In the genomic region with DNA sequence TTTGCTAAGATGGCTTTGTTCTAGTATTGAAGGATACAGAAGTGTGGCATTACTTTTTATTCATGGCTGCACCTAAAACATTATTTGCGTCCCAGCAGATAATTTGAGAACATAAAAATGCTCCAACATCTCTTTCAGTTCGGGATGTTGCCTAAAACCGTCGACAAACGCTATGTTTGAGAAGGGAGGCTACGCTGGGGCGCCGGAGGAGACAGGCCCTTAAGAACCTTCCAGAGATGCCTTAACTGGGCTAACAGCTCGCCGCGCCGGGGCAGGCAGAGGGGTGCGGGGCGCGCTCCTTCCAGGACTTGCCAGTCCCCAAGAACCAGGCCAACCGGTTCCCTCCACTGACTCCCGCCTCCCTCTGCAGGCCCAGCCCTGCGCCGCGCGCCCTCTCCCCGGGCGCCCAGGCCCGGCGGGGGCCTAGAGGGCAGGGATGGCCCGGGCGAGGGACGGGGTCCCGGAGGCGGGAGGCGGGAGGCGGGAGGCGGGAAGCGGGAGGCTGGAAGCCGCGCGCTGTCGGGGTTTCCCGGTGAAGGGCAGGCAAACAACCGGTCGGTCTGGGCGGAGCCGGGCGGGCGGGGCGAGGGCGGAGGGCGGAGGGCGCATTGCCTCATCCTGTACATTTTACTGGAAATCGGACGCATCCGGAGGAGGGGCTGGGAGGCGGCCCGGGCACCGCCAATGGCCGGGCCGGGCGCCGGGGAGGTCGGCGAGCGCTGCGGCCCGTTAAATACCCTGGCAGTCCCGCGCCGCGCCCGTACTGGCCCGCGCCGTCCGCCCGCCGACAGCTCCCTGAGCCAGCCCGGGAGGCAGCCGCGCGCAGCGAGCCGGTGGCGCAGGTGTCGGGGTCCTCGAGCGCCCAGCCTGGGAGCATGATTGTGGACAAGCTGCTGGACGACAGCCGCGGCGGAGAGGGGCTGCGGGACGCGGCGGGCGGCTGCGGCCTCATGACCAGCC, we compare ENCODE assay signal across 8 cellular contexts. TPM values are rescaled to one million over a fixed set of nuclear protein-coding genes. Genes with fewer than 3 reads are reported as not detected.
DNase-seq lines count a peak whose midpoint lies in the region; ATAC-seq and TF ChIP-seq lines count a peak whose summit lies in the region.

A gene with protein sequence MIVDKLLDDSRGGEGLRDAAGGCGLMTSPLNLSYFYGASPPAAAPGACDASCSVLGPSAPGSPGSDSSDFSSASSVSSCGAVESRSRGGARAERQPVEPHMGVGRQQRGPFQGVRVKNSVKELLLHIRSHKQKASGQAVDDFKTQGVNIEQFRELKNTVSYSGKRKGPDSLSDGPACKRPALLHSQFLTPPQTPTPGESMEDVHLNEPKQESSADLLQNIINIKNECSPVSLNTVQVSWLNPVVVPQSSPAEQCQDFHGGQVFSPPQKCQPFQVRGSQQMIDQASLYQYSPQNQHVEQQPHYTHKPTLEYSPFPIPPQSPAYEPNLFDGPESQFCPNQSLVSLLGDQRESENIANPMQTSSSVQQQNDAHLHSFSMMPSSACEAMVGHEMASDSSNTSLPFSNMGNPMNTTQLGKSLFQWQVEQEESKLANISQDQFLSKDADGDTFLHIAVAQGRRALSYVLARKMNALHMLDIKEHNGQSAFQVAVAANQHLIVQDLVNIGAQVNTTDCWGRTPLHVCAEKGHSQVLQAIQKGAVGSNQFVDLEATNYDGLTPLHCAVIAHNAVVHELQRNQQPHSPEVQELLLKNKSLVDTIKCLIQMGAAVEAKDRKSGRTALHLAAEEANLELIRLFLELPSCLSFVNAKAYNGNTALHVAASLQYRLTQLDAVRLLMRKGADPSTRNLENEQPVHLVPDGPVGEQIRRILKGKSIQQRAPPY (plus strand): TSS at position 761 of the 960 bp plus-strand sequence. CDS start 115 bp downstream, at position 876.

- TF ChIP-seq POLR2A in erythroblast (IDR thresholded peaks at IDR 0.05; ENCODE audit: low read length): peak; percentile 95

- peak within 1 kb of the TSS; percentile 83 for H2AFZ ChIP-seq in PC-3 (ENCODE audit: low read length)

- peaks cover 20% of the 10 kb centered on the region for H3K4me1 ChIP-seq in HUES6 (ENCODE audit: control insufficient read depth, insufficient read depth, low read length)
- peaks cover 23% of the 10 kb centered on the region for H3K4me1 ChIP-seq in PC-3 (ENCODE audit: insufficient read depth, low read length)

- DNase-seq in Calu3: peak; percentile 94
- peak; percentile 95 for DNase-seq in PC-3
- DNase-seq in activated T-cell treated with anti-CD3 and anti-CD28 coated beads for 48 hours (ENCODE audit: low read depth): peak; percentile 91
- DNase-seq in erythroblast (lab: John Stamatoyannopoulos, UW): peak; percentile 91 to 96
- peak; percentile 97 for DNase-seq in mucosa of gallbladder (ENCODE audit: low spot score)
- peak; percentile 80 to 85 for DNase-seq in stimulated activated CD8-positive, alpha-beta memory T cell treated with anti-CD3 and anti-CD28 coated beads, Interleukin-4, amount 100 ng/mL, for 4 hours (ENCODE audit: low read depth in 2 of 2, low spot score in 1 of 2)

- H3K36me3 ChIP-seq in HUES6 (ENCODE audit: control insufficient read depth, insufficient read depth, low read length) (peaks cover 25% of the 10 kb centered on the region), PC-3 (ENCODE audit: low read depth, low read length) (peaks cover 39% of the 10 kb centered on the region)

- intact Hi-C loops in Calu3 (cut with micrococcal nuclease; ENCODE audit: unreplicated experiment) (loop anchor here (1.0 to 5.0 kb wide), 2 partner anchors 22 to 37 kb away; no protein-coding TSS in a partner anchor), PC-3 (cut with micrococcal nuclease) (loop anchor here (1.0 to 2.0 kb wide), 3 partner anchors 22 to 326 kb away; no protein-coding TSS in a partner anchor)

- H4K20me1 ChIP-seq in PC-3 (ENCODE audit: low read length): peaks cover 45% of the 10 kb centered on the region

- no peaks in the 10 kb centered on the region for H3K27me3 Mint-ChIP-seq in Calu3 (ENCODE audit: unreplicated experiment)

- peaks cover 47% of the 10 kb centered on the region for H3K79me2 ChIP-seq in PC-3 (ENCODE audit: low read length)

- H3K27me3 ChIP-seq in HUES6 (ENCODE audit: control insufficient read depth, insufficient read depth, low read length): no peaks in the 10 kb centered on the region
- no peaks in the 10 kb centered on the region for H3K27me3 ChIP-seq in PC-3 (ENCODE audit: low read length)

- H3K4me1 Mint-ChIP-seq in Calu3 (ENCODE audit: low read depth, unreplicated experiment): peaks cover 22% of the 10 kb centered on the region

- ATAC-seq in GM21447 (IDR thresholded peaks at IDR 0.05; ENCODE audit: unreplicated experiment): peak; percentile 70
- peak; percentile 77 for ATAC-seq in PC-3

- H3K9me2 ChIP-seq in PC-3 (replicated peaks; ENCODE audit: low read length): no peaks in the 10 kb centered on the region

- peak within 1 kb of the TSS; percentile 75 for H3K4me3 Mint-ChIP-seq in Calu3 (ENCODE audit: low read depth, unreplicated experiment)

- peak within 1 kb of the TSS; percentile 94 for H3K4me3 ChIP-seq in HUES6 (ENCODE audit: low read depth, low read length)
- peak within 1 kb of the TSS; percentile 98 for H3K4me3 ChIP-seq in PC-3 (ENCODE audit: low read length)

- BruUV-seq in Calu3 (replicated peaks; lab: Mats Ljungman, UMichigan) (no TSS peak), PC-3 (replicated peaks; lab: Mats Ljungman, UMichigan) (TSS peak; percentile 59)

- H3K4me2 ChIP-seq in PC-3 (ENCODE audit: low read length): peak within 1 kb of the TSS; percentile 95

- H3K36me3 Mint-ChIP-seq in Calu3 (ENCODE audit: insufficient read depth, unreplicated experiment): peaks cover 63% of the 10 kb centered on the region

- H3K27ac Mint-ChIP-seq in Calu3 (ENCODE audit: unreplicated experiment): peak within 1 kb of the TSS; percentile 92

- no peaks in the 10 kb centered on the region for H3K9me3 ChIP-seq in HUES6 (ENCODE audit: control insufficient read depth, insufficient read depth, low read depth, low read length)
- H3K9me3 ChIP-seq in PC-3 (ENCODE audit: low read length): no peaks in the 10 kb centered on the region

- H3K9ac ChIP-seq in HUES6 (ENCODE audit: low read length) (peak within 1 kb of the TSS; percentile 84), PC-3 (ENCODE audit: low read length) (peak within 1 kb of the TSS; percentile 97)

- POLR2A ChIA-PET in PC-3 (lab: Charles Lee; ENCODE audit: unreplicated experiment): interaction anchor here (0.5 to 1.7 kb wide), 15 partner anchors 17 to 1580 kb away, joined by 3 to 8 read pairs (median 4); no protein-coding TSS in a partner anchor

- no peaks in the 10 kb centered on the region for H3K9me3 Mint-ChIP-seq in Calu3 (ENCODE audit: low read depth, unreplicated experiment)

- H3F3A ChIP-seq in PC-3 (ENCODE audit: low read length, unreplicated experiment): peaks cover 6% of the 10 kb centered on the region

- no peak for TF ChIP-seq CTCF in Calu3 (IDR thresholded peaks at IDR 0.05; ENCODE audit: unreplicated experiment)
- TF ChIP-seq CTCF in PC-3 (conservative IDR thresholded peaks at IDR 0.05; ENCODE audit: low read depth, low read length): no peak

- peak within 1 kb of the TSS; percentile 41 for H3K27ac ChIP-seq in HUES6 (ENCODE audit: low read depth, low read length)
- peak within 1 kb of the TSS; percentile 76 for H3K27ac ChIP-seq in PC-3 (ENCODE audit: low read length)

- CTCF ChIA-PET in Calu3 (lab: Charles Lee): interaction anchor here (0.5 to 1.1 kb wide), 3 partner anchors 10 to 650 kb away, joined by 3 to 10 read pairs (median 3); no protein-coding TSS in a partner anchor
- CTCF ChIA-PET in PC-3 (lab: Charles Lee): interaction anchor here (0.6 to 1.7 kb wide), 3 partner anchors 22 to 376 kb away, joined by 3 to 9 read pairs (median 5); no protein-coding TSS in a partner anchor

RNA-seq across cellular contexts. Expression of the gene that starts here (rescaled TPM):
- total RNA-seq in Calu3 (2022): 217 and 227 TPM in 2 replicates
- total RNA-seq in PC-3 (2014; rRNA removed): 63.0 and 70.2 TPM in 2 replicates
- 190 TPM for total RNA-seq in mucosa of gallbladder

Comparison
In these comparisons a context has a peak if more than half of its experiments do, and no peak if none do; other contexts are left out.
1. Peak in every context shown above with its lines: DNase-seq, ATAC-seq, H3K4me3 ChIP-seq and H3K27ac ChIP-seq.